In the genomic region with DNA sequence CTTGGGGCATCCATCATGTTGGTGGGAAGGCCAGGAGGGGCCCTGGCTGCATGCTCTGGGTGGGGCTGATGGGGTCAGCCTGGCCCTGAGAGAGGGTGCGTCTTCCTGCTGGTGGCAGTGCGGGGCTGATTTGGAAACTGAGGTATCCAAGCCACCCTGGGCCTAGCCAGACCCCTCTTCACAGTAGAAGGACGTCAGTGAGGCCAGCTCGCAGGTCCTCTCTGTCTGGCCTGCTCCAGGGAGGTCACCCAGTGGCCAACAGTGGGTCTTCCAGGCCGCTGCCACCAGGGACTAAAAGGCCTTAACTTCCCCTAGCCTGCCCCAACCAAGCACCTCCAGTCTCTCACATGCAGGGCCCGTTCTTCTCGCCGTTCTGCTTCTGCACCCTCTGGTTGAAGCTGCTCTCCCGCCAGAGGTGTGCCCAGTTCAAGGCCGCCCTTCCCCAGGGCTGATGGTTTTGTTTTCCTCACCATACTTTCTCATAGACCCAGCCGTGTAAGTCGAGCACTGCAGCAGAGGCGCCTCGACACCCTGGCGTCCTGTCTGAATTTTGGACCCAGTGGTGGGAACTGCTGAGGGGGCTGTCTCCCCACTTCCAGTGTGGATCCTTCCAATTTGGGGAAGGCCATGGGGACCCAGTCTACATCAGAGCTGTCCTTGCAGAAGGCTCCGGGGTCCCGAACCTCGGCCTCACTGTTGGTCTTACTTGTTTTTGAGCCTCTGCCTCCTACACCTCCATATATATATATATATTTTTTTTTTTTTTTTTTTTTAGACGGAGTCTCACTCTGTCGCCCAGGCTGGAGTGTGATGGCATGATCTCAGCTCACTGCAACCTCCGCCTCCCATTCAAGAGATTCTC, we compare ENCODE assay signal across 1 cellular context.
TF ChIP-seq lines count a peak whose summit lies in the region.

No MANE protein-coding gene starts in this region.

TF ChIP-seq in HepG2, 621 proteins besides CTCF, POLR2A, EP300 and RAD21:
- TF ChIP-seq ZNF709 (CRISPR knock-in tag; IDR thresholded peaks at IDR 0.05): no peak
- 0 out of 2 replicates have a peak, but pooled peaks have one; percentile 26 for TF ChIP-seq NFKB2 (CRISPR knock-in tag; IDR thresholded peaks at IDR 0.05; ENCODE audit: borderline replicate concordance)
- TF ChIP-seq FOSL1 (CRISPR knock-in tag; IDR thresholded peaks at IDR 0.05; ENCODE audit: borderline replicate concordance): no peak
- TF ChIP-seq ZNF350 (CRISPR knock-in tag; IDR thresholded peaks at IDR 0.05; ENCODE audit: borderline replicate concordance, low read depth): no peak
- no peak for TF ChIP-seq NR2F6 (IDR thresholded peaks at IDR 0.05)
- TF ChIP-seq NR2F6 (CRISPR knock-in tag; IDR thresholded peaks at IDR 0.05): no peak
- TF ChIP-seq HMGXB4 (CRISPR knock-in tag; IDR thresholded peaks at IDR 0.05; ENCODE audit: borderline replicate concordance in 1 of 2, low read depth in 1 of 2): no peak
- TF ChIP-seq ZNF7 (CRISPR knock-in tag; IDR thresholded peaks at IDR 0.05): no peak
- TF ChIP-seq SMARCC2 (IDR thresholded peaks at IDR 0.05): no peak
- 0 out of 2 replicates have a peak, but pooled peaks have one; percentile 49 for TF ChIP-seq DNMT1 (CRISPR knock-in tag; IDR thresholded peaks at IDR 0.05)
- TF ChIP-seq POLR2AphosphoS5 (IDR thresholded peaks at IDR 0.05; ENCODE audit: low read depth, low read length): no peak
- TF ChIP-seq ZFP36L1 (CRISPR knock-in tag; IDR thresholded peaks at IDR 0.05): no peak
- TF ChIP-seq, protein P1, sequence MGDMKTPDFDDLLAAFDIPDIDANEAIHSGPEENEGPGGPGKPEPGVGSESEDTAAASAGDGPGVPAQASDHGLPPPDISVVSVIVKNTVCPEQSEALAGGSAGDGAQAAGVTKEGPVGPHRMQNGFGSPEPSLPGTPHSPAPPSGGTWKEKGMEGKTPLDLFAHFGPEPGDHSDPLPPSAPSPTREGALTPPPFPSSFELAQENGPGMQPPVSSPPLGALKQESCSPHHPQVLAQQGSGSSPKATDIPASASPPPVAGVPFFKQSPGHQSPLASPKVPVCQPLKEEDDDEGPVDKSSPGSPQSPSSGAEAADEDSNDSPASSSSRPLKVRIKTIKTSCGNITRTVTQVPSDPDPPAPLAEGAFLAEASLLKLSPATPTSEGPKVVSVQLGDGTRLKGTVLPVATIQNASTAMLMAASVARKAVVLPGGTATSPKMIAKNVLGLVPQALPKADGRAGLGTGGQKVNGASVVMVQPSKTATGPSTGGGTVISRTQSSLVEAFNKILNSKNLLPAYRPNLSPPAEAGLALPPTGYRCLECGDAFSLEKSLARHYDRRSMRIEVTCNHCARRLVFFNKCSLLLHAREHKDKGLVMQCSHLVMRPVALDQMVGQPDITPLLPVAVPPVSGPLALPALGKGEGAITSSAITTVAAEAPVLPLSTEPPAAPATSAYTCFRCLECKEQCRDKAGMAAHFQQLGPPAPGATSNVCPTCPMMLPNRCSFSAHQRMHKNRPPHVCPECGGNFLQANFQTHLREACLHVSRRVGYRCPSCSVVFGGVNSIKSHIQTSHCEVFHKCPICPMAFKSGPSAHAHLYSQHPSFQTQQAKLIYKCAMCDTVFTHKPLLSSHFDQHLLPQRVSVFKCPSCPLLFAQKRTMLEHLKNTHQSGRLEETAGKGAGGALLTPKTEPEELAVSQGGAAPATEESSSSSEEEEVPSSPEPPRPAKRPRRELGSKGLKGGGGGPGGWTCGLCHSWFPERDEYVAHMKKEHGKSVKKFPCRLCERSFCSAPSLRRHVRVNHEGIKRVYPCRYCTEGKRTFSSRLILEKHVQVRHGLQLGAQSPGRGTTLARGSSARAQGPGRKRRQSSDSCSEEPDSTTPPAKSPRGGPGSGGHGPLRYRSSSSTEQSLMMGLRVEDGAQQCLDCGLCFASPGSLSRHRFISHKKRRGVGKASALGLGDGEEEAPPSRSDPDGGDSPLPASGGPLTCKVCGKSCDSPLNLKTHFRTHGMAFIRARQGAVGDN (CRISPR knock-in tag; IDR thresholded peaks at IDR 0.05): peak; percentile 38
- no peak for TF ChIP-seq RAD51 (IDR thresholded peaks at IDR 0.05; ENCODE audit: borderline replicate concordance)
- no peak for TF ChIP-seq ZNF564 (CRISPR knock-in tag; IDR thresholded peaks at IDR 0.05)
- TF ChIP-seq STAG1 (CRISPR knock-in tag; IDR thresholded peaks at IDR 0.05): peak; percentile 27
- TF ChIP-seq, protein P2, sequence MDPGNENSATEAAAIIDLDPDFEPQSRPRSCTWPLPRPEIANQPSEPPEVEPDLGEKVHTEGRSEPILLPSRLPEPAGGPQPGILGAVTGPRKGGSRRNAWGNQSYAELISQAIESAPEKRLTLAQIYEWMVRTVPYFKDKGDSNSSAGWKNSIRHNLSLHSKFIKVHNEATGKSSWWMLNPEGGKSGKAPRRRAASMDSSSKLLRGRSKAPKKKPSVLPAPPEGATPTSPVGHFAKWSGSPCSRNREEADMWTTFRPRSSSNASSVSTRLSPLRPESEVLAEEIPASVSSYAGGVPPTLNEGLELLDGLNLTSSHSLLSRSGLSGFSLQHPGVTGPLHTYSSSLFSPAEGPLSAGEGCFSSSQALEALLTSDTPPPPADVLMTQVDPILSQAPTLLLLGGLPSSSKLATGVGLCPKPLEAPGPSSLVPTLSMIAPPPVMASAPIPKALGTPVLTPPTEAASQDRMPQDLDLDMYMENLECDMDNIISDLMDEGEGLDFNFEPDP (CRISPR knock-in tag; conservative IDR thresholded peaks at IDR 0.05): no peak
- TF ChIP-seq ZNF235 (CRISPR knock-in tag; IDR thresholded peaks at IDR 0.05; ENCODE audit: borderline replicate concordance): no peak
- 0 out of 2 replicates have a peak, but pooled peaks have one; percentile 42 for TF ChIP-seq ZNF225 (CRISPR knock-in tag; IDR thresholded peaks at IDR 0.05)
- TF ChIP-seq ZNF205 (CRISPR knock-in tag; IDR thresholded peaks at IDR 0.05): no peak
- no peak for TF ChIP-seq POLR2AphosphoS2 (IDR thresholded peaks at IDR 0.05; ENCODE audit: low read depth, low read length)
